In genomic region chr6:121482004-121482693, GRCh38 we compare ENCODE assay signal across 15 cellular contexts. TPM values are rescaled to one million over a fixed set of nuclear protein-coding genes. Genes with fewer than 3 reads are reported as not detected.
DNase-seq lines count a peak whose midpoint lies in the region; ATAC-seq and TF ChIP-seq lines count a peak whose summit lies in the region.
"Had no signal": no experiment of that assay in that cellular context is flagged by ENCODE, and none has a peak within 500 bp of the region (broad histone marks: within the 10 kb centered on the region; RNA-seq: fewer than 3 reads in every experiment).

No MANE protein-coding gene starts in this region.

- H3K9me2 ChIP-seq in HCT116 (ENCODE audit: insufficient read depth) = no peaks in the 10 kb centered on the region

- H3K9me3 Mint-ChIP-seq in stimulated activated naive CD8-positive, alpha-beta T cell treated with anti-CD3 and anti-CD28 coated beads, Interleukin-15, amount 100 ng/mL, for 72 hours = no peaks in the 10 kb centered on the region
- H3K9me3 Mint-ChIP-seq: activated T-helper 2 cell treated with anti-CD3 and anti-CD28 coated beads, Interferon-gamma antibody, Interleukin-2, Interleukin-4, amounts not matched to agents 10 μg/mL and 5 μg/mL and 100 μg/mL, durations not matched to agents 14 hours and 24 hours and 36 hours; dendritic cell treated with granulocyte-macrophage colony-stimulating factor and Interleukin-4, amounts not matched to agents 40 ng/mL and 50 ng/mL, for 4 days; T-cell had no signal

- no peak for TF ChIP-seq POLR2A in HCT116 (IDR thresholded peaks at IDR 0.05; ENCODE audit: borderline replicate concordance, extremely low read depth, insufficient read depth, insufficient read length)
- no peak for TF ChIP-seq POLR2A in suprapubic skin (IDR thresholded peaks at IDR 0.05)
- no peak for TF ChIP-seq POLR2A in adrenal gland (IDR thresholded peaks at IDR 0.05)

- peak; percentile 21 for DNase-seq in HCT116 (ENCODE audit: low read depth, low spot score)
- peak; percentile 86 for DNase-seq in amniotic epithelial cell (ENCODE audit: low read depth)
- peak; percentile 59 to 82 for DNase-seq in foreskin fibroblast
- DNase-seq in suprapubic skin (ENCODE audit: low spot score in 2 of 2) = no peak
- DNase-seq in stimulated activated naive CD8-positive, alpha-beta T cell treated with anti-CD3 and anti-CD28 coated beads, Interleukin-15, amount 100 ng/mL, for 72 hours = no peak
- no peak for DNase-seq in adrenal gland
- DNase-seq: activated CD4-positive, alpha-beta T cell treated with anti-CD3 and anti-CD28 coated beads, Interleukin-2, amount 50 U/mL, for 1 hour; KG1; NCI-H2029; right cardiac atrium; T-cell had no signal

- H3K27ac Mint-ChIP-seq in stimulated activated naive CD8-positive, alpha-beta T cell treated with anti-CD3 and anti-CD28 coated beads, Interleukin-15, amount 100 ng/mL, for 72 hours = no peak overlapping the region
- H3K27ac Mint-ChIP-seq: activated T-helper 2 cell treated with anti-CD3 and anti-CD28 coated beads, Interferon-gamma antibody, Interleukin-2, Interleukin-4, amounts not matched to agents 10 μg/mL and 5 μg/mL and 100 μg/mL, durations not matched to agents 14 hours and 24 hours and 36 hours; dendritic cell treated with granulocyte-macrophage colony-stimulating factor and Interleukin-4, amounts not matched to agents 40 ng/mL and 50 ng/mL, for 4 days; T-cell had no signal

- no peaks in the 10 kb centered on the region for H3K79me2 ChIP-seq in HCT116 (ENCODE audit: insufficient read depth, low read length)

- H3K4me2 ChIP-seq in HCT116 (ENCODE audit: low read length) = peak overlapping the region; percentile 24; the same call in 1 of the 2 replicates

- intact Hi-C loops in HCT116 (cut with micrococcal nuclease) (no loop called here), adrenal gland (cut with DNase I) (no loop called here)

- H2AFZ ChIP-seq in HCT116 (ENCODE audit: low read depth, low read length, poor library complexity, severe bottlenecking) = peak overlapping the region; percentile 49

- H3K9me3 ChIP-seq in HCT116 (ENCODE audit: control insufficient read depth in 1 of 2, insufficient read depth in 1 of 2, low read depth in 1 of 2, low read length in 2 of 2) = no peaks in the 10 kb centered on the region
- no peaks in the 10 kb centered on the region for H3K9me3 ChIP-seq in suprapubic skin
- H3K9me3 ChIP-seq in adrenal gland (replicated peaks in 1 of 3) = no peaks in the 10 kb centered on the region
- H3K9me3 ChIP-seq: thoracic aorta had no signal

- TF ChIP-seq RAD21 in HCT116 (IDR thresholded peaks at IDR 0.05; ENCODE audit: low read depth) = no peak

- BruUV-seq in HCT116 (replicated peaks; lab: Mats Ljungman, UMichigan) = no TSS peak

- H3K27ac ChIP-seq in HCT116 (ENCODE audit: low read depth, low read length) = no peak overlapping the region
- peak overlapping the region; percentile 49 for H3K27ac ChIP-seq in suprapubic skin
- H3K27ac ChIP-seq in adrenal gland = no peak overlapping the region
- H3K27ac ChIP-seq: thoracic aorta had no signal

- H3K4me1 ChIP-seq in HCT116 (ENCODE audit: control insufficient read depth in 1 of 2, insufficient read depth in 2 of 2, low read length in 2 of 2) (peaks cover 40 to 49% of the 10 kb centered on the region in 2 experiments), suprapubic skin (peaks cover 10% of the 10 kb centered on the region), adrenal gland (replicated peaks in 1 of 2) (peaks cover 0 to 4% of the 10 kb centered on the region in 2 donors)

- TF ChIP-seq CTCF in HCT116 (IDR thresholded peaks at IDR 0.05 in 2 of 3, conservative IDR thresholded peaks at IDR 0.05 in 1 of 3; ENCODE audit: borderline replicate concordance in 1 of 3, insufficient read depth in 1 of 3, low read depth in 2 of 3, low read length in 2 of 3) = no peak
- no peak for TF ChIP-seq CTCF in foreskin fibroblast (IDR thresholded peaks at IDR 0.05; ENCODE audit: low read depth, low read length)
- no peak for TF ChIP-seq CTCF in suprapubic skin (IDR thresholded peaks at IDR 0.05)
- no peak for TF ChIP-seq CTCF in adrenal gland (IDR thresholded peaks at IDR 0.05)

- H3K4me3 Mint-ChIP-seq in stimulated activated naive CD8-positive, alpha-beta T cell treated with anti-CD3 and anti-CD28 coated beads, Interleukin-15, amount 100 ng/mL, for 72 hours = no peak overlapping the region
- H3K4me3 Mint-ChIP-seq: dendritic cell treated with granulocyte-macrophage colony-stimulating factor and Interleukin-4, amounts not matched to agents 40 ng/mL and 50 ng/mL, for 4 days; T-cell had no signal

- CTCF ChIA-PET in HCT116 (lab: Charles Lee) = no interaction called here

- RAD21 ChIA-PET in HCT116 (lab: Charles Lee; ENCODE audit: low non-redundant PET in 1 of 2, low total read pairs in 2 of 2, uncharacterized antibody in 2 of 2, unreplicated experiment in 2 of 2) = interaction anchor here in 1 of 2 experiments (0.6 kb wide), 1 partner anchor 8 kb away, joined by 3 read pairs; no protein-coding TSS in a partner anchor

- 44% methylated on average over 6 of the region's 6 CpGs for WGBS in suprapubic skin
- WGBS in adrenal gland, 4 donors = 68 to 75% (median 71%) methylated on average over 6 of the region's 6 CpGs

- H4K20me1 ChIP-seq in HCT116 (ENCODE audit: insufficient read depth) = no peaks in the 10 kb centered on the region

- no peaks in the 10 kb centered on the region for H3K4me1 Mint-ChIP-seq in stimulated activated naive CD8-positive, alpha-beta T cell treated with anti-CD3 and anti-CD28 coated beads, Interleukin-15, amount 100 ng/mL, for 72 hours
- H3K4me1 Mint-ChIP-seq: T-cell had no signal

- H3K27me3 Mint-ChIP-seq in stimulated activated naive CD8-positive, alpha-beta T cell treated with anti-CD3 and anti-CD28 coated beads, Interleukin-15, amount 100 ng/mL, for 72 hours = no peaks in the 10 kb centered on the region
- H3K27me3 Mint-ChIP-seq: dendritic cell treated with granulocyte-macrophage colony-stimulating factor and Interleukin-4, amounts not matched to agents 40 ng/mL and 50 ng/mL, for 4 days; T-cell had no signal

- POLR2A ChIA-PET in HCT116 (lab: Charles Lee) = no interaction called here

- no peak overlapping the region for H3K9ac ChIP-seq in HCT116 (ENCODE audit: low read length)

- H3K4me3 ChIP-seq in HCT116 (replicated peaks in 1 of 2; ENCODE audit: low read depth in 1 of 2, low read length in 2 of 2) (no peak overlapping the region), foreskin fibroblast (ENCODE audit: low read depth in 1 of 2, low read length in 2 of 2) (no peak overlapping the region), suprapubic skin (no peak overlapping the region), adrenal gland (no peak overlapping the region)
- H3K4me3 ChIP-seq: thoracic aorta had no signal

- H3K36me3 ChIP-seq in HCT116 (ENCODE audit: control insufficient read depth in 1 of 2, insufficient read depth in 2 of 2, low read length in 2 of 2) = no peaks in the 10 kb centered on the region
- no peaks in the 10 kb centered on the region for H3K36me3 ChIP-seq in suprapubic skin
- H3K36me3 ChIP-seq in adrenal gland (replicated peaks in 1 of 2) = no peaks in the 10 kb centered on the region
- H3K36me3 ChIP-seq: thoracic aorta had no signal

- TF ChIP-seq EP300 in suprapubic skin (IDR thresholded peaks at IDR 0.05) = no peak

- no peaks in the 10 kb centered on the region for H3K27me3 ChIP-seq in HCT116 (ENCODE audit: insufficient read depth, low read length)
- H3K27me3 ChIP-seq in suprapubic skin = no peaks in the 10 kb centered on the region
- H3K27me3 ChIP-seq in adrenal gland = no peaks in the 10 kb centered on the region

- ATAC-seq in HCT116 = no peak
- ATAC-seq in stimulated activated naive CD8-positive, alpha-beta T cell treated with anti-CD3 and anti-CD28 coated beads, Interleukin-15, amount 100 ng/mL, for 72 hours = no peak
- no peak for ATAC-seq in GM21367 (IDR thresholded peaks at IDR 0.05; ENCODE audit: unreplicated experiment)
- ATAC-seq: right cardiac atrium, T-cell had no signal

TF ChIP-seq in HCT116, 20 proteins besides CTCF, POLR2A, EP300 and RAD21:
- TF ChIP-seq ELF1 (IDR thresholded peaks at IDR 0.05; ENCODE audit: borderline replicate concordance, low read depth) (no peak), CBX3 (IDR thresholded peaks at IDR 0.05; ENCODE audit: low read depth) (0 out of 2 replicates have a peak, but pooled peaks have one; percentile 16), JUND (IDR thresholded peaks at IDR 0.05) (peak; percentile 22; the same call in 1 of the 2 replicates)
TF ChIP-seq in HCT116: peak in this region for 2.

RNA-seq across cellular contexts. Expression of gene GJA1, which starts 46.7 kb away (rescaled TPM):
- 1.1 TPM for total RNA-seq in HCT116 (2021; ENCODE audit: unreplicated experiment)
- not detected in 2 replicates for polyA plus RNA-seq in HCT116 (2012)
- 100 to 1,000 TPM; 170 to 484 (median 346) TPM for total RNA-seq in suprapubic skin
- total RNA-seq in adrenal gland = 100 to 1,000 TPM; 330 to 893 (median 615) TPM
- 100 to 1,000 TPM in 2 of 3 donors, 10 to 100 TPM in 1; 80.7 to 805 (median 130) TPM for polyA plus RNA-seq in adrenal gland
- total RNA-seq: activated T-helper 2 cell treated with anti-CD3 and anti-CD28 coated beads, Interferon-gamma antibody, Interleukin-2, Interleukin-4, amounts not matched to agents 10 μg/mL and 5 μg/mL and 100 μg/mL, durations not matched to agents 14 hours and 24 hours and 36 hours had no signal

Comparison
In these comparisons a context has a peak if more than half of its experiments do, and no peak if none do; other contexts are left out.
1. DNase-seq: peak in HCT116 (single experiment), amniotic epithelial cell (single experiment) and foreskin fibroblast (2 of 2); none in suprapubic skin (0 of 2), stimulated activated naive CD8-positive, alpha-beta T cell treated with anti-CD3 and anti-CD28 coated beads, Interleukin-15, amount 100 ng/mL, for 72 hours (0 of 2) and adrenal gland (0 of 7).
2. RNA of gene GJA1, which starts 46.7 kb away (total RNA-seq): 330 to 893 TPM in adrenal gland and 170 to 484 TPM in suprapubic skin; 1.1 TPM in HCT116 (single experiment); every median in the first group is over 10 times any median in the second.